ENCODE assay signal across 11 cellular contexts in the genomic region with DNA sequence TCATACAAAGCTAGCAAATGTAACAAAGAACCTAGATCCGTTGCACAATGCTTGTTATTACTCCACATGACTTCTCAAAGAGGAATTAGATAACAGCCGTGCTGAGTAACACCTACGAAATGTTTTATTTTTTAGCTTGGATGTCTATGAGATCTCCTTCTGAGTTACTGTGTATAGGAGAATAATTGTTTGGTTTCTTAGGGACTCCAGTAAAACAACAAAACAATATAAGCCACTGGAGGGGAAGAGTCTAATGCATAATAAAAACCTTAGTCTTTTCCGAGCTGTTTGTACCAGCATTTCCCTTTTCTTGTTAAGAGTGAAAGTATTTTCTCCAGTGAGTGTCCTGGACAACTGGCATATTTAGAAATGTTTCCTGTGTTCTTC. TPM values are rescaled to one million over a fixed set of nuclear protein-coding genes. Genes with fewer than 3 reads are reported as not detected.
DNase-seq lines count a peak whose midpoint lies in the region; FAIRE-seq and TF ChIP-seq lines count a peak whose summit lies in the region.
"Had no signal": no experiment of that assay in that cellular context is flagged by ENCODE, and none has a peak within 500 bp of the region (broad histone marks: within the 10 kb centered on the region; RNA-seq: fewer than 3 reads in every experiment).

No MANE protein-coding gene starts in this region.

- H3K9ac ChIP-seq in astrocyte (ENCODE audit: low read length), result peak overlapping the region; percentile 58
- H3K9ac ChIP-seq in H9 (ENCODE audit: extremely low read depth, insufficient read length, low read length), result no peak overlapping the region

- H3K23ac ChIP-seq in H9 (ENCODE audit: insufficient read length, low read depth, low read length), result no peak overlapping the region

- peaks cover 3% of the 10 kb centered on the region for H3K79me1 ChIP-seq in H9 (ENCODE audit: insufficient read depth, low read depth, low read length, poor library complexity, severe bottlenecking)

- H3T11ph ChIP-seq in H9 (ENCODE audit: low read length), result no peak overlapping the region

- H3K9me3 ChIP-seq in astrocyte (ENCODE audit: insufficient read depth, low read depth, low read length) (no peaks in the 10 kb centered on the region), tibial artery (no peaks in the 10 kb centered on the region), MG63 (no peaks in the 10 kb centered on the region), H9 (ENCODE audit: control insufficient read depth, low read depth, low read length) (no peaks in the 10 kb centered on the region)

- H3K4me1 ChIP-seq in astrocyte (ENCODE audit: insufficient read depth, low read length) (peaks cover 9% of the 10 kb centered on the region), tibial artery (peaks cover 0 to 32% (median 9%) of the 10 kb centered on the region in 4 donors), H9 (ENCODE audit: insufficient read depth, low read length) (no peaks in the 10 kb centered on the region)

- no peaks in the 10 kb centered on the region for H3K23me2 ChIP-seq in H9 (ENCODE audit: insufficient read length, low read depth, low read length, poor library complexity, severe bottlenecking)

- H3K18ac ChIP-seq in H9 (ENCODE audit: insufficient read length, low read depth, low read length), result no peak overlapping the region

- no peak overlapping the region for H2BK15ac ChIP-seq in H9 (ENCODE audit: low read depth, low read length)

- H4K20me1 ChIP-seq in astrocyte (ENCODE audit: insufficient read depth, low read length) (peaks cover 36% of the 10 kb centered on the region), H9 (ENCODE audit: control insufficient read depth, insufficient read depth, insufficient read length) (no peaks in the 10 kb centered on the region)

- H3K79me2 ChIP-seq in astrocyte (ENCODE audit: insufficient read depth, low read length), result peaks cover 32% of the 10 kb centered on the region
- H3K79me2 ChIP-seq in H9 (ENCODE audit: insufficient read depth, low read length), result no peaks in the 10 kb centered on the region

- no peak overlapping the region for H3K4ac ChIP-seq in H9 (ENCODE audit: low read depth, low read length)

- H3K27me3 Mint-ChIP-seq in astrocyte (ENCODE audit: low read depth, unreplicated experiment) (no peaks in the 10 kb centered on the region), H9 (ENCODE audit: low read depth) (no peaks in the 10 kb centered on the region)

- no peak overlapping the region for H2BK20ac ChIP-seq in H9 (ENCODE audit: low read depth, low read length, poor library complexity, severe bottlenecking)

- TF ChIP-seq CTCF in astrocyte (IDR thresholded peaks at IDR 0.05; ENCODE audit: insufficient read depth, low read depth, low read length) (no peak), tibial artery (IDR thresholded peaks at IDR 0.05) (no peak), H9 (conservative IDR thresholded peaks at IDR 0.05) (no peak)

- no peak overlapping the region for H4K8ac ChIP-seq in H9 (replicated peaks; ENCODE audit: insufficient read length, low read depth, low read length)

- WGBS in H9 (ENCODE audit: extremely low coverage, insufficient read length, low lambda C conversion rate), result no CpG with 5 or more reads among the region's 4 CpGs

- FAIRE-seq in astrocyte (lab: Jason Lieb, UNC), result peak; percentile 56
- FAIRE-seq: keratinocyte had no signal

- H2BK120ac ChIP-seq in H9 (ENCODE audit: low read depth, low read length, poor library complexity, severe bottlenecking), result no peak overlapping the region

- H3K27ac ChIP-seq in astrocyte (ENCODE audit: low read depth, low read length) (peak overlapping the region; percentile 72), tibial artery (peak overlapping the region; percentile 42 to 61), H9 (ENCODE audit: insufficient read length, low read depth, low read length) (no peak overlapping the region)
- H3K27ac ChIP-seq: 22Rv1 had no signal

- no peak overlapping the region for H3K14ac ChIP-seq in H9 (ENCODE audit: insufficient read depth, low read length)

- H2AK5ac ChIP-seq in H9 (ENCODE audit: insufficient read length, low read length), result no peak overlapping the region

- peaks cover 26% of the 10 kb centered on the region for H3K4me1 Mint-ChIP-seq in astrocyte (ENCODE audit: low read depth, unreplicated experiment)
- H3K4me1 Mint-ChIP-seq in H9, result no peaks in the 10 kb centered on the region

- peaks cover 15% of the 10 kb centered on the region for H3K36me3 ChIP-seq in astrocyte (ENCODE audit: insufficient read depth, low read length)
- H3K36me3 ChIP-seq in tibial artery, result peaks cover 16 to 25% (median 21%) of the 10 kb centered on the region in 3 donors
- H3K36me3 ChIP-seq in MG63, result peaks cover 4% of the 10 kb centered on the region; the same call in 1 of the 2 replicates

- H4K5ac ChIP-seq in H9 (ENCODE audit: insufficient read length, low read depth, low read length), result no peak overlapping the region

- H2BK5ac ChIP-seq in H9 (ENCODE audit: insufficient read length, low read length), result no peak overlapping the region

- intact Hi-C loops in tibial artery (cut with DNase I; ENCODE audit: low total_unique reads), result no loop called here

- H3K4me3 ChIP-seq in astrocyte (ENCODE audit: insufficient read depth, low read depth, low read length) (no peak overlapping the region), tibial artery (peak overlapping the region in 1 of 2 donors; percentile 12), MG63 (no peak overlapping the region)

- H3K36me3 Mint-ChIP-seq in astrocyte (ENCODE audit: low read depth, unreplicated experiment) (peaks cover 12% of the 10 kb centered on the region), H9 (ENCODE audit: insufficient read depth in 1 of 3, low read depth in 3 of 3) (peaks cover 14 to 34% (median 29%) of the 10 kb centered on the region in 3 experiments; a peak in 6 of 7 replicates)

- DNase-seq in NOMO-1 treated with DMSO at 0.1 percent for 48 hours (lab: John Stamatoyannopoulos, UW; ENCODE audit: unreplicated experiment) (peak; percentile 60), NOMO-1 treated with dmso at 0.1 percent for 144 hours (lab: John Stamatoyannopoulos, UW; ENCODE audit: unreplicated experiment) (no peak), astrocyte (ENCODE audit: low read depth) (peak; percentile 79), iris pigment epithelial cell (ENCODE audit: low read depth) (peak; percentile 89), tibial artery (no peak), MG63 (no peak), mucosa of gallbladder (ENCODE audit: low spot score) (no peak), H9 (no peak)
- DNase-seq: NCI-H2029 had no signal

- H3K9me3 Mint-ChIP-seq in astrocyte (ENCODE audit: unreplicated experiment) (no peaks in the 10 kb centered on the region), H9 (no peaks in the 10 kb centered on the region)

- no peak overlapping the region for H3K56ac ChIP-seq in H9 (ENCODE audit: insufficient read length, low read depth, low read length)

- no peak overlapping the region for H2BK12ac ChIP-seq in H9 (ENCODE audit: insufficient read length, low read depth, low read length)

- H4K91ac ChIP-seq in H9 (ENCODE audit: insufficient read length, low read depth, low read length), result no peak overlapping the region

- H3K4me3 Mint-ChIP-seq in astrocyte (ENCODE audit: unreplicated experiment) (no peak overlapping the region), H9 (no peak overlapping the region)

- H3K27me3 ChIP-seq in astrocyte (ENCODE audit: insufficient read depth, low read length), result no peaks in the 10 kb centered on the region
- no peaks in the 10 kb centered on the region for H3K27me3 ChIP-seq in tibial artery
- H3K27me3 ChIP-seq in MG63, result no peaks in the 10 kb centered on the region
- no peaks in the 10 kb centered on the region for H3K27me3 ChIP-seq in H9 (ENCODE audit: insufficient read depth, low read length)

- peak overlapping the region; percentile 55 for H3K4me2 ChIP-seq in astrocyte (ENCODE audit: low read length)
- no peak overlapping the region for H3K4me2 ChIP-seq in H9 (ENCODE audit: insufficient read depth, insufficient read length, low read length)

- H2AFZ ChIP-seq in astrocyte (ENCODE audit: low read depth, low read length), result no peak overlapping the region
- no peak overlapping the region for H2AFZ ChIP-seq in H9 (ENCODE audit: low read length)

- no peak overlapping the region for H3K27ac Mint-ChIP-seq in astrocyte (ENCODE audit: unreplicated experiment)
- no peak overlapping the region for H3K27ac Mint-ChIP-seq in H9

RNA-seq across cellular contexts. Expression of gene SNAP23, which starts 15.6 kb away (rescaled TPM):
- total RNA-seq in astrocyte (122 and 124 TPM in 2 replicates), mucosa of gallbladder (60.2 TPM), H9 (2021) (55.2 and 63.2 TPM in 2 replicates)
- 49.3 and 52.1 TPM in 2 replicates for total RNA-seq in MG63 (2014; rRNA removed; shearing (Covaris generic); ENCODE audit: low replicate concordance)

RNA-seq across cellular contexts. Expression of gene ZNF106, which starts 20.1 kb away (rescaled TPM):
- total RNA-seq in astrocyte, result 60.3 and 69.6 TPM in 2 replicates
- 22.6 and 26.7 TPM in 2 replicates for total RNA-seq in MG63 (2014; rRNA removed; shearing (Covaris generic); ENCODE audit: low replicate concordance)
- 66.1 TPM for total RNA-seq in mucosa of gallbladder
- total RNA-seq in H9 (2021), result 50.8 and 55.0 TPM in 2 replicates

RNA-seq across cellular contexts. Expression of gene LRRC57, which starts 37.6 kb away (rescaled TPM):
- 27.6 and 28.8 TPM in 2 replicates for total RNA-seq in astrocyte
- 5.8 and 6.1 TPM in 2 replicates for total RNA-seq in MG63 (2014; rRNA removed; shearing (Covaris generic); ENCODE audit: low replicate concordance)
- total RNA-seq in mucosa of gallbladder, result 22.5 TPM
- total RNA-seq in H9 (2021), result 18.7 and 20.9 TPM in 2 replicates

RNA-seq across cellular contexts. Expression of gene HAUS2, which starts 37.6 kb away (rescaled TPM):
- total RNA-seq in astrocyte (21.7 and 24.4 TPM in 2 replicates), mucosa of gallbladder (12.5 TPM), H9 (2021) (42.5 and 42.8 TPM in 2 replicates)
- 17.1 and 20.0 TPM in 2 replicates for total RNA-seq in MG63 (2014; rRNA removed; shearing (Covaris generic); ENCODE audit: low replicate concordance)

Comparison
In these comparisons a context has a peak if more than half of its experiments do, and no peak if none do; other contexts are left out.
1. DNase-seq: peak in NOMO-1 treated with DMSO at 0.1 percent for 48 hours (single experiment), astrocyte (single experiment) and iris pigment epithelial cell (single experiment); none in NOMO-1 treated with dmso at 0.1 percent for 144 hours (single experiment), tibial artery (0 of 2), MG63 (single experiment), mucosa of gallbladder (single experiment) and H9 (single experiment).